In the genomic region with DNA sequence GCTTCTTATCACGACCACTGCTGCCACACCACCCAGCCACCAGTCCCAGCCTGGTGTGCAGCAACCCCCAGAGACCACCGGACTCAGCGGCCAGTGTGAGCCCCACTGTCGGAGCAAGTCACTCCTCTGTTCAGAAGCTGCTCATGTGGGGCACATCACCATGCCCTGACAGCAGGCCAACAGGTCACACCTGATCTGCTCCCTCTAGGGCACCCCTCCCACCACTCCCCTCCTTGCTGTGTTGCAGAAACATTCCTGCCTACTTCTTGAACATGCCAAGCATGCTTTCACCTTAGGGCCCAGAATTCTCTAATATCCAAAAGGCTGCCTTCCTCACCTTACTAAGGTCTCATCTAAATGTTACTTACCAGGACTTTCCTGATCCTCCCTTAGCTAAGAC, we compare ENCODE assay signal across 2 cellular contexts.
TF ChIP-seq lines count a peak whose summit lies in the region.

No MANE protein-coding gene starts in this region.

TF ChIP-seq in K562, 482 proteins besides CTCF, POLR2A, EP300 and RAD21 (continued from another document):
- TF ChIP-seq, protein P1, sequence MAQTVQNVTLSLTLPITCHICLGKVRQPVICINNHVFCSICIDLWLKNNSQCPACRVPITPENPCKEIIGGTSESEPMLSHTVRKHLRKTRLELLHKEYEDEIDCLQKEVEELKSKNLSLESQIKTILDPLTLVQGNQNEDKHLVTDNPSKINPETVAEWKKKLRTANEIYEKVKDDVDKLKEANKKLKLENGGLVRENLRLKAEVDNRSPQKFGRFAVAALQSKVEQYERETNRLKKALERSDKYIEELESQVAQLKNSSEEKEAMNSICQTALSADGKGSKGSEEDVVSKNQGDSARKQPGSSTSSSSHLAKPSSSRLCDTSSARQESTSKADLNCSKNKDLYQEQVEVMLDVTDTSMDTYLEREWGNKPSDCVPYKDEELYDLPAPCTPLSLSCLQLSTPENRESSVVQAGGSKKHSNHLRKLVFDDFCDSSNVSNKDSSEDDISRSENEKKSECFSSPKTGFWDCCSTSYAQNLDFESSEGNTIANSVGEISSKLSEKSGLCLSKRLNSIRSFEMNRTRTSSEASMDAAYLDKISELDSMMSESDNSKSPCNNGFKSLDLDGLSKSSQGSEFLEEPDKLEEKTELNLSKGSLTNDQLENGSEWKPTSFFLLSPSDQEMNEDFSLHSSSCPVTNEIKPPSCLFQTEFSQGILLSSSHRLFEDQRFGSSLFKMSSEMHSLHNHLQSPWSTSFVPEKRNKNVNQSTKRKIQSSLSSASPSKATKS (CRISPR knock-in tag; IDR thresholded peaks at IDR 0.05), result no peak
- TF ChIP-seq NR4A1 (CRISPR knock-in tag; IDR thresholded peaks at IDR 0.05) (no peak), NR4A1 (tag; IDR thresholded peaks at IDR 0.05) (no peak), TRIM28 (IDR thresholded peaks at IDR 0.05) (no peak)

TF ChIP-seq in HEK293T, 16 proteins besides CTCF, POLR2A, EP300 and RAD21 (continued from another document):
- TF ChIP-seq FOXA1 (IDR thresholded peaks at IDR 0.05), result no peak
- no peak for TF ChIP-seq SP1 (IDR thresholded peaks at IDR 0.05)
- TF ChIP-seq NFRKB (IDR thresholded peaks at IDR 0.05), result no peak
- TF ChIP-seq, protein P2, sequence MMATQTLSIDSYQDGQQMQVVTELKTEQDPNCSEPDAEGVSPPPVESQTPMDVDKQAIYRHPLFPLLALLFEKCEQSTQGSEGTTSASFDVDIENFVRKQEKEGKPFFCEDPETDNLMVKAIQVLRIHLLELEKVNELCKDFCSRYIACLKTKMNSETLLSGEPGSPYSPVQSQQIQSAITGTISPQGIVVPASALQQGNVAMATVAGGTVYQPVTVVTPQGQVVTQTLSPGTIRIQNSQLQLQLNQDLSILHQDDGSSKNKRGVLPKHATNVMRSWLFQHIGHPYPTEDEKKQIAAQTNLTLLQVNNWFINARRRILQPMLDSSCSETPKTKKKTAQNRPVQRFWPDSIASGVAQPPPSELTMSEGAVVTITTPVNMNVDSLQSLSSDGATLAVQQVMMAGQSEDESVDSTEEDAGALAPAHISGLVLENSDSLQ (IDR thresholded peaks at IDR 0.05), result no peak
- no peak for TF ChIP-seq ELF4 (IDR thresholded peaks at IDR 0.05)
- TF ChIP-seq LEF1 (IDR thresholded peaks at IDR 0.05; ENCODE audit: borderline replicate concordance), result no peak
- no peak for TF ChIP-seq L3MBTL2 (conservative IDR thresholded peaks at IDR 0.05)
- TF ChIP-seq ZNF384 (IDR thresholded peaks at IDR 0.05), result no peak
TF ChIP-seq in HEK293T: peak in this region for 0.
